8 cellular contexts compared by ENCODE assay signal in the genomic region with DNA sequence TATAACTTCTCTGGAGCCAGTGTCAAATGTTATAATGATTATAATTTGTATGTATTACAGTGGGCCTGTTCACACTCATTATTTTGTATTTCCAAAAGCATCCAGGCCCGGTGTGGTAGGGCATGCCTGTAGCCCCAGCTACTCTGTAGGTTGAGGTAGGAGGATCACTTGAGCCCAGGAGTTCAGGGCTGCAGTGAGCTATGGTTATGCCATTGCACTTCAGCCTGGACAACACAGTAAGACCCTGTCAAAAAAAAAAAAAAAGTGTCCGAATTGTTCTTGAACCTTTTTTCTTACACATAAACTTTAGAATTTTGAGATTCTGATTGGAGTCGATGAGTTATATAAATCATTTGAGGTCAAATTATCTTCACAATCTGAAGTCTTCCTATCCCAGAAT. TPM values are rescaled to one million over a fixed set of nuclear protein-coding genes. Genes with fewer than 3 reads are reported as not detected.
DNase-seq lines count a peak whose midpoint lies in the region; ATAC-seq and TF ChIP-seq lines count a peak whose summit lies in the region.
"Had no signal": no experiment of that assay in that cellular context is flagged by ENCODE, and none has a peak within 500 bp of the region (broad histone marks: within the 10 kb centered on the region; RNA-seq: fewer than 3 reads in every experiment).

No MANE protein-coding gene starts in this region.

- ATAC-seq in HCT116 (no peak), T-cell (replicated peaks in 1 of 4) (no peak)

- H3K9ac ChIP-seq in HCT116 (ENCODE audit: low read length) (peak overlapping the region; percentile 56; the same call in 1 of the 2 replicates), skeletal muscle satellite cell (ENCODE audit: low read depth, low read length) (peak overlapping the region; percentile 87)

- TF ChIP-seq CTCF in HCT116 (IDR thresholded peaks at IDR 0.05 in 2 of 3, conservative IDR thresholded peaks at IDR 0.05 in 1 of 3; ENCODE audit: borderline replicate concordance in 1 of 3, insufficient read depth in 1 of 3, low read depth in 2 of 3, low read length in 2 of 3) (no peak), fibroblast of the aortic adventitia (IDR thresholded peaks at IDR 0.05; ENCODE audit: insufficient read depth, low read length) (no peak)

- peaks cover 6 to 22% of the 10 kb centered on the region in 2 experiments; a peak in 3 of 4 replicates for H3K36me3 ChIP-seq in HCT116 (ENCODE audit: control insufficient read depth in 1 of 2, insufficient read depth in 2 of 2, low read length in 2 of 2)
- peaks cover 42% of the 10 kb centered on the region for H3K36me3 ChIP-seq in skeletal muscle satellite cell (ENCODE audit: insufficient read depth, low read length)

- peak overlapping the region; percentile 59 to 62 for H3K4me3 ChIP-seq in HCT116 (replicated peaks in 1 of 2; ENCODE audit: low read depth in 1 of 2, low read length in 2 of 2)
- H3K4me3 ChIP-seq in fibroblast of the aortic adventitia (ENCODE audit: low read depth, low read length), result peak overlapping the region; percentile 77
- H3K4me3 ChIP-seq in skeletal muscle satellite cell (ENCODE audit: low read length), result peak overlapping the region; percentile 77

- H3K4me1 Mint-ChIP-seq in T-cell, result peaks cover 12 to 25% (median 22%) of the 10 kb centered on the region in 3 donors

- no TSS peak for BruUV-seq in HCT116 (replicated peaks; lab: Mats Ljungman, UMichigan)

- peak overlapping the region; percentile 81; the same call in 1 of the 2 replicates for H3K27ac ChIP-seq in HCT116 (ENCODE audit: low read depth, low read length)

- RAD21 ChIA-PET in HCT116 (lab: Charles Lee; ENCODE audit: low non-redundant PET in 1 of 2, low total read pairs in 2 of 2, uncharacterized antibody in 2 of 2, unreplicated experiment in 2 of 2), result no interaction called here

- POLR2A ChIA-PET in HCT116 (lab: Charles Lee), result no interaction called here
- POLR2A ChIA-PET in T-cell (lab: Charles Lee), result interaction anchor here (0.6 to 2.4 kb wide), 3 partner anchors 8 to 85 kb away, joined by 3 to 8 read pairs (median 5); no protein-coding TSS in a partner anchor

- CTCF ChIA-PET in HCT116 (lab: Charles Lee) (no interaction called here), T-cell (lab: Charles Lee) (interaction anchor here (0.7 to 1.5 kb wide), 2 partner anchors 42 to 52 kb away, joined by 4 to 6 read pairs; no protein-coding TSS in a partner anchor)

- in situ Hi-C loops in ACHN (cut with HindIII; ENCODE audit: low pct_ligation_motif_present, low pct_unique_long_range_greater_than_20kb, low sequenced_read_pairs), result no loop called here

- H3K79me2 ChIP-seq in HCT116 (ENCODE audit: insufficient read depth, low read length), result peaks cover 21% of the 10 kb centered on the region; the same call in 1 of the 2 replicates

- H4K20me1 ChIP-seq in HCT116 (ENCODE audit: insufficient read depth), result no peaks in the 10 kb centered on the region

- H3K9me2 ChIP-seq in HCT116 (ENCODE audit: insufficient read depth), result no peaks in the 10 kb centered on the region

- H3K27me3 ChIP-seq in HCT116 (ENCODE audit: insufficient read depth, low read length), result no peaks in the 10 kb centered on the region
- no peaks in the 10 kb centered on the region for H3K27me3 ChIP-seq in skeletal muscle satellite cell (ENCODE audit: control insufficient read depth, insufficient read depth, low read length)

- H3K27ac Mint-ChIP-seq in T-cell, result peak overlapping the region in 1 of 2 donors; percentile 97

- DNase-seq in HCT116 (ENCODE audit: low read depth, low spot score) (no peak), T-cell (no peak), fibroblast of the aortic adventitia (ENCODE audit: low read depth) (no peak), COR-L47 (lab: John Stamatoyannopoulos, UW) (no peak), ACHN (no peak), NCI-H2107 (lab: John Stamatoyannopoulos, UW) (no peak)
- DNase-seq: T1000 had no signal

- no peak overlapping the region for H2AFZ ChIP-seq in HCT116 (ENCODE audit: low read depth, low read length, poor library complexity, severe bottlenecking)

- H3K36me3 Mint-ChIP-seq in T-cell, result peaks cover 52% of the 10 kb centered on the region

- peaks cover 0 to 4% of the 10 kb centered on the region in 2 experiments; a peak in 1 of 4 replicates for H3K4me1 ChIP-seq in HCT116 (ENCODE audit: control insufficient read depth in 1 of 2, insufficient read depth in 2 of 2, low read length in 2 of 2)
- no peaks in the 10 kb centered on the region for H3K4me1 ChIP-seq in skeletal muscle satellite cell (ENCODE audit: control insufficient read depth, insufficient read depth, low read length)

- H3K4me2 ChIP-seq in HCT116 (ENCODE audit: low read length) (peak overlapping the region; percentile 80), skeletal muscle satellite cell (ENCODE audit: low read length) (peak overlapping the region; percentile 76)

- peaks cover 44% of the 10 kb centered on the region in 2 experiments for H3K9me3 ChIP-seq in HCT116 (ENCODE audit: control insufficient read depth in 1 of 2, insufficient read depth in 1 of 2, low read depth in 1 of 2, low read length in 2 of 2)
- peaks cover 37% of the 10 kb centered on the region for H3K9me3 ChIP-seq in skeletal muscle satellite cell (replicated peaks; ENCODE audit: low read length)

- intact Hi-C loops in HCT116 (cut with micrococcal nuclease), result no loop called here

- no peak for TF ChIP-seq POLR2A in HCT116 (IDR thresholded peaks at IDR 0.05; ENCODE audit: borderline replicate concordance, extremely low read depth, insufficient read depth, insufficient read length)

- peaks cover 17 to 48% (median 39%) of the 10 kb centered on the region in 3 donors for H3K9me3 Mint-ChIP-seq in T-cell

- peaks cover 3 to 8% of the 10 kb centered on the region in 2 donors for H3K27me3 Mint-ChIP-seq in T-cell

- TF ChIP-seq RAD21 in HCT116 (IDR thresholded peaks at IDR 0.05; ENCODE audit: low read depth), result no peak

- H3K4me3 Mint-ChIP-seq in T-cell, result peak overlapping the region; percentile 92 to 96 (median 93)

TF ChIP-seq in HCT116, 20 proteins besides CTCF, POLR2A, EP300 and RAD21 (continues in another document):
- TF ChIP-seq, protein P1, sequence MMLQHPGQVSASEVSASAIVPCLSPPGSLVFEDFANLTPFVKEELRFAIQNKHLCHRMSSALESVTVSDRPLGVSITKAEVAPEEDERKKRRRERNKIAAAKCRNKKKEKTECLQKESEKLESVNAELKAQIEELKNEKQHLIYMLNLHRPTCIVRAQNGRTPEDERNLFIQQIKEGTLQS (IDR thresholded peaks at IDR 0.05), result no peak
- TF ChIP-seq EGR1 (IDR thresholded peaks at IDR 0.05; ENCODE audit: low read depth), result no peak
- TF ChIP-seq POLR2AphosphoS5 (IDR thresholded peaks at IDR 0.05; ENCODE audit: low read depth, low read length), result no peak
- no peak for TF ChIP-seq SIN3A (IDR thresholded peaks at IDR 0.05; ENCODE audit: low read depth)
- TF ChIP-seq CEBPB (IDR thresholded peaks at IDR 0.05; ENCODE audit: low read depth), result no peak
- TF ChIP-seq, protein P2, sequence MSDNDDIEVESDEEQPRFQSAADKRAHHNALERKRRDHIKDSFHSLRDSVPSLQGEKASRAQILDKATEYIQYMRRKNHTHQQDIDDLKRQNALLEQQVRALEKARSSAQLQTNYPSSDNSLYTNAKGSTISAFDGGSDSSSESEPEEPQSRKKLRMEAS (IDR thresholded peaks at IDR 0.05), result no peak
- no peak for TF ChIP-seq SRF (IDR thresholded peaks at IDR 0.05; ENCODE audit: low read depth)
- TF ChIP-seq, protein P3, sequence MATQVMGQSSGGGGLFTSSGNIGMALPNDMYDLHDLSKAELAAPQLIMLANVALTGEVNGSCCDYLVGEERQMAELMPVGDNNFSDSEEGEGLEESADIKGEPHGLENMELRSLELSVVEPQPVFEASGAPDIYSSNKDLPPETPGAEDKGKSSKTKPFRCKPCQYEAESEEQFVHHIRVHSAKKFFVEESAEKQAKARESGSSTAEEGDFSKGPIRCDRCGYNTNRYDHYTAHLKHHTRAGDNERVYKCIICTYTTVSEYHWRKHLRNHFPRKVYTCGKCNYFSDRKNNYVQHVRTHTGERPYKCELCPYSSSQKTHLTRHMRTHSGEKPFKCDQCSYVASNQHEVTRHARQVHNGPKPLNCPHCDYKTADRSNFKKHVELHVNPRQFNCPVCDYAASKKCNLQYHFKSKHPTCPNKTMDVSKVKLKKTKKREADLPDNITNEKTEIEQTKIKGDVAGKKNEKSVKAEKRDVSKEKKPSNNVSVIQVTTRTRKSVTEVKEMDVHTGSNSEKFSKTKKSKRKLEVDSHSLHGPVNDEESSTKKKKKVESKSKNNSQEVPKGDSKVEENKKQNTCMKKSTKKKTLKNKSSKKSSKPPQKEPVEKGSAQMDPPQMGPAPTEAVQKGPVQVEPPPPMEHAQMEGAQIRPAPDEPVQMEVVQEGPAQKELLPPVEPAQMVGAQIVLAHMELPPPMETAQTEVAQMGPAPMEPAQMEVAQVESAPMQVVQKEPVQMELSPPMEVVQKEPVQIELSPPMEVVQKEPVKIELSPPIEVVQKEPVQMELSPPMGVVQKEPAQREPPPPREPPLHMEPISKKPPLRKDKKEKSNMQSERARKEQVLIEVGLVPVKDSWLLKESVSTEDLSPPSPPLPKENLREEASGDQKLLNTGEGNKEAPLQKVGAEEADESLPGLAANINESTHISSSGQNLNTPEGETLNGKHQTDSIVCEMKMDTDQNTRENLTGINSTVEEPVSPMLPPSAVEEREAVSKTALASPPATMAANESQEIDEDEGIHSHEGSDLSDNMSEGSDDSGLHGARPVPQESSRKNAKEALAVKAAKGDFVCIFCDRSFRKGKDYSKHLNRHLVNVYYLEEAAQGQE (IDR thresholded peaks at IDR 0.05; ENCODE audit: low read depth), result no peak
- TF ChIP-seq EZH2 (IDR thresholded peaks at IDR 0.05), result no peak
- TF ChIP-seq ELF1 (IDR thresholded peaks at IDR 0.05; ENCODE audit: borderline replicate concordance, low read depth), result no peak
- no peak for TF ChIP-seq FOSL1 (IDR thresholded peaks at IDR 0.05; ENCODE audit: low read depth)
- TF ChIP-seq CBX3 (IDR thresholded peaks at IDR 0.05; ENCODE audit: low read depth), result no peak
- TF ChIP-seq ZNF274 (IDR thresholded peaks at IDR 0.05; ENCODE audit: low read depth, low read length), result no peak

RNA-seq across cellular contexts. Expression of a gene that starts 1.0 kb away (rescaled TPM):
- 9.8 TPM for total RNA-seq in HCT116 (2021; ENCODE audit: unreplicated experiment)
- 4.4 and 8.0 TPM in 2 replicates for polyA plus RNA-seq in HCT116 (2012)
- total RNA-seq in T-cell, result 10 to 100 TPM; 26.6 to 38.9 (median 35.9) TPM
- 25.9 and 26.7 TPM in 2 replicates for total RNA-seq in fibroblast of the aortic adventitia (ENCODE audit: low replicate concordance)
- total RNA-seq in skeletal muscle satellite cell (2012; rRNA removed), result 19.0 and 21.5 TPM in 2 replicates

RNA-seq across cellular contexts. Expression of a gene that starts 42.4 kb away (rescaled TPM):
- not detected for total RNA-seq in HCT116 (2021; ENCODE audit: unreplicated experiment)
- polyA plus RNA-seq in HCT116 (2012), result not detected in 2 replicates
- 10 to 100 TPM; 12.6 to 20.8 (median 20.3) TPM for total RNA-seq in T-cell
- 16.4 and 23.1 TPM in 2 replicates for total RNA-seq in fibroblast of the aortic adventitia (ENCODE audit: low replicate concordance)
- total RNA-seq in skeletal muscle satellite cell (2012; rRNA removed), result 16.4 and 17.0 TPM in 2 replicates

RNA-seq across cellular contexts. Expression of a gene that starts 52.1 kb away (rescaled TPM):
- total RNA-seq in HCT116 (2021; ENCODE audit: unreplicated experiment), result 4.4 TPM
- 1.9 and 2.6 TPM in 2 replicates for polyA plus RNA-seq in HCT116 (2012)
- 10 to 100 TPM; 29.2 to 37.2 (median 32.7) TPM for total RNA-seq in T-cell
- total RNA-seq in fibroblast of the aortic adventitia (ENCODE audit: low replicate concordance), result 14.0 and 27.6 TPM in 2 replicates
- 14.6 and 23.8 TPM in 2 replicates for total RNA-seq in skeletal muscle satellite cell (2012; rRNA removed)

Comparison
In these comparisons a context has a peak if more than half of its experiments do, and no peak if none do; other contexts are left out.
1. RNA of a gene that starts 42.4 kb away (total RNA-seq): 16.4 to 23.1 TPM in fibroblast of the aortic adventitia and 12.6 to 20.8 TPM in T-cell; not detected in HCT116 (single experiment); every median in the first group is over 10 times any median in the second.
2. Peak in every context shown above with its lines, with median percentiles within 50 percentile points of each other: H3K4me3 ChIP-seq.